Comparison of ENCODE assay signal across 2 cellular contexts in genomic region chr22:20966883-20967696, GRCh38.
TF ChIP-seq lines count a peak whose summit lies in the region.

Gene AIFM3, plus strand, starts transcription at chr22:20967255. Its CDS starts 690 bp downstream, at chr22:20967945.

TF ChIP-seq in SK-N-SH, 30 proteins besides CTCF, POLR2A, EP300 and RAD21 (continued from another document):
- TF ChIP-seq, protein P1, sequence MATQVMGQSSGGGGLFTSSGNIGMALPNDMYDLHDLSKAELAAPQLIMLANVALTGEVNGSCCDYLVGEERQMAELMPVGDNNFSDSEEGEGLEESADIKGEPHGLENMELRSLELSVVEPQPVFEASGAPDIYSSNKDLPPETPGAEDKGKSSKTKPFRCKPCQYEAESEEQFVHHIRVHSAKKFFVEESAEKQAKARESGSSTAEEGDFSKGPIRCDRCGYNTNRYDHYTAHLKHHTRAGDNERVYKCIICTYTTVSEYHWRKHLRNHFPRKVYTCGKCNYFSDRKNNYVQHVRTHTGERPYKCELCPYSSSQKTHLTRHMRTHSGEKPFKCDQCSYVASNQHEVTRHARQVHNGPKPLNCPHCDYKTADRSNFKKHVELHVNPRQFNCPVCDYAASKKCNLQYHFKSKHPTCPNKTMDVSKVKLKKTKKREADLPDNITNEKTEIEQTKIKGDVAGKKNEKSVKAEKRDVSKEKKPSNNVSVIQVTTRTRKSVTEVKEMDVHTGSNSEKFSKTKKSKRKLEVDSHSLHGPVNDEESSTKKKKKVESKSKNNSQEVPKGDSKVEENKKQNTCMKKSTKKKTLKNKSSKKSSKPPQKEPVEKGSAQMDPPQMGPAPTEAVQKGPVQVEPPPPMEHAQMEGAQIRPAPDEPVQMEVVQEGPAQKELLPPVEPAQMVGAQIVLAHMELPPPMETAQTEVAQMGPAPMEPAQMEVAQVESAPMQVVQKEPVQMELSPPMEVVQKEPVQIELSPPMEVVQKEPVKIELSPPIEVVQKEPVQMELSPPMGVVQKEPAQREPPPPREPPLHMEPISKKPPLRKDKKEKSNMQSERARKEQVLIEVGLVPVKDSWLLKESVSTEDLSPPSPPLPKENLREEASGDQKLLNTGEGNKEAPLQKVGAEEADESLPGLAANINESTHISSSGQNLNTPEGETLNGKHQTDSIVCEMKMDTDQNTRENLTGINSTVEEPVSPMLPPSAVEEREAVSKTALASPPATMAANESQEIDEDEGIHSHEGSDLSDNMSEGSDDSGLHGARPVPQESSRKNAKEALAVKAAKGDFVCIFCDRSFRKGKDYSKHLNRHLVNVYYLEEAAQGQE (IDR thresholded peaks at IDR 0.05; ENCODE audit: low read depth, low read length), result no peak
- TF ChIP-seq TAF1 (IDR thresholded peaks at IDR 0.05; ENCODE audit: borderline replicate concordance, low read depth, low read length) (no peak), NRF1 (IDR thresholded peaks at IDR 0.05; ENCODE audit: low read depth, low read length) (no peak), TEAD4 (IDR thresholded peaks at IDR 0.05; ENCODE audit: borderline replicate concordance, insufficient read depth) (no peak), IRF3 (IDR thresholded peaks at IDR 0.05; ENCODE audit: low read depth, low read length) (no peak), RCOR1 (IDR thresholded peaks at IDR 0.05; ENCODE audit: low read length) (no peak), RXRA (IDR thresholded peaks at IDR 0.05; ENCODE audit: borderline replicate concordance, low read depth) (no peak), SMC3 (IDR thresholded peaks at IDR 0.05; ENCODE audit: low read depth, low read length) (no peak), CHD2 (IDR thresholded peaks at IDR 0.05; ENCODE audit: low read length, partially characterized antibody) (no peak), SIN3A (IDR thresholded peaks at IDR 0.05; ENCODE audit: borderline replicate concordance, low read depth, low read length) (no peak), YY1 (IDR thresholded peaks at IDR 0.05; ENCODE audit: low read depth) (no peak), FOXJ3 (CRISPR knock-in tag; IDR thresholded peaks at IDR 0.05) (no peak), FOXM1 (IDR thresholded peaks at IDR 0.05; ENCODE audit: low read depth) (no peak)
- TF ChIP-seq, protein P2, sequence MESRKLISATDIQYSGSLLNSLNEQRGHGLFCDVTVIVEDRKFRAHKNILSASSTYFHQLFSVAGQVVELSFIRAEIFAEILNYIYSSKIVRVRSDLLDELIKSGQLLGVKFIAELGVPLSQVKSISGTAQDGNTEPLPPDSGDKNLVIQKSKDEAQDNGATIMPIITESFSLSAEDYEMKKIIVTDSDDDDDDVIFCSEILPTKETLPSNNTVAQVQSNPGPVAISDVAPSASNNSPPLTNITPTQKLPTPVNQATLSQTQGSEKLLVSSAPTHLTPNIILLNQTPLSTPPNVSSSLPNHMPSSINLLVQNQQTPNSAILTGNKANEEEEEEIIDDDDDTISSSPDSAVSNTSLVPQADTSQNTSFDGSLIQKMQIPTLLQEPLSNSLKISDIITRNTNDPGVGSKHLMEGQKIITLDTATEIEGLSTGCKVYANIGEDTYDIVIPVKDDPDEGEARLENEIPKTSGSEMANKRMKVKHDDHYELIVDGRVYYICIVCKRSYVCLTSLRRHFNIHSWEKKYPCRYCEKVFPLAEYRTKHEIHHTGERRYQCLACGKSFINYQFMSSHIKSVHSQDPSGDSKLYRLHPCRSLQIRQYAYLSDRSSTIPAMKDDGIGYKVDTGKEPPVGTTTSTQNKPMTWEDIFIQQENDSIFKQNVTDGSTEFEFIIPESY (IDR thresholded peaks at IDR 0.05; ENCODE audit: borderline replicate concordance, low read depth), result no peak

TF ChIP-seq in SK-N-SH treated with all-trans-retinoic acid at 6 μM for 48 hours, 23 proteins besides CTCF, POLR2A, EP300 and RAD21 (continued from another document):
- TF ChIP-seq, protein P3, sequence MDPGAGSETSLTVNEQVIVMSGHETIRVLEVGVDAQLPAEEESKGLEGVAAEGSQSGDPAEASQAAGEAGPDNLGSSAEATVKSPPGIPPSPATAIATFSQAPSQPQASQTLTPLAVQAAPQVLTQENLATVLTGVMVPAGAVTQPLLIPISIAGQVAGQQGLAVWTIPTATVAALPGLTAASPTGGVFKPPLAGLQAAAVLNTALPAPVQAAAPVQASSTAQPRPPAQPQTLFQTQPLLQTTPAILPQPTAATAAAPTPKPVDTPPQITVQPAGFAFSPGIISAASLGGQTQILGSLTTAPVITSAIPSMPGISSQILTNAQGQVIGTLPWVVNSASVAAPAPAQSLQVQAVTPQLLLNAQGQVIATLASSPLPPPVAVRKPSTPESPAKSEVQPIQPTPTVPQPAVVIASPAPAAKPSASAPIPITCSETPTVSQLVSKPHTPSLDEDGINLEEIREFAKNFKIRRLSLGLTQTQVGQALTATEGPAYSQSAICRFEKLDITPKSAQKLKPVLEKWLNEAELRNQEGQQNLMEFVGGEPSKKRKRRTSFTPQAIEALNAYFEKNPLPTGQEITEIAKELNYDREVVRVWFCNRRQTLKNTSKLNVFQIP (CRISPR knock-in tag; IDR thresholded peaks at IDR 0.05; ENCODE audit: borderline replicate concordance, low read depth), result no peak
- TF ChIP-seq ARNTL (CRISPR knock-in tag; IDR thresholded peaks at IDR 0.05; ENCODE audit: borderline replicate concordance, low read depth) (no peak), ZNF8 (CRISPR knock-in tag; IDR thresholded peaks at IDR 0.05) (no peak), CSDC2 (CRISPR knock-in tag; IDR thresholded peaks at IDR 0.05) (no peak), PPARA (CRISPR knock-in tag; IDR thresholded peaks at IDR 0.05; ENCODE audit: borderline replicate concordance) (no peak), SNAI2 (CRISPR knock-in tag; IDR thresholded peaks at IDR 0.05) (no peak)
- TF ChIP-seq, protein P4, sequence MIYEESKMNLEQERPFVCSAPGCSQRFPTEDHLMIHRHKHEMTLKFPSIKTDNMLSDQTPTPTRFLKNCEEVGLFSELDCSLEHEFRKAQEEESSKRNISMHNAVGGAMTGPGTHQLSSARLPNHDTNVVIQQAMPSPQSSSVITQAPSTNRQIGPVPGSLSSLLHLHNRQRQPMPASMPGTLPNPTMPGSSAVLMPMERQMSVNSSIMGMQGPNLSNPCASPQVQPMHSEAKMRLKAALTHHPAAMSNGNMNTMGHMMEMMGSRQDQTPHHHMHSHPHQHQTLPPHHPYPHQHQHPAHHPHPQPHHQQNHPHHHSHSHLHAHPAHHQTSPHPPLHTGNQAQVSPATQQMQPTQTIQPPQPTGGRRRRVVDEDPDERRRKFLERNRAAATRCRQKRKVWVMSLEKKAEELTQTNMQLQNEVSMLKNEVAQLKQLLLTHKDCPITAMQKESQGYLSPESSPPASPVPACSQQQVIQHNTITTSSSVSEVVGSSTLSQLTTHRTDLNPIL (CRISPR knock-in tag; IDR thresholded peaks at IDR 0.05; ENCODE audit: low read depth), result no peak
